1 cellular context compared by ENCODE assay signal in genomic region chr1:1228596-1229321, GRCh38.
TF ChIP-seq lines count a peak whose summit lies in the region.

No MANE protein-coding gene starts in this region.

TF ChIP-seq in H1, 55 proteins besides CTCF, POLR2A, EP300 and RAD21:
- 0 out of 2 replicates have a peak, but pooled peaks have one; percentile 72 for TF ChIP-seq FOSL1 (IDR thresholded peaks at IDR 0.05; ENCODE audit: insufficient read depth, low read depth, low read length)
- no peak for TF ChIP-seq CREB1 (IDR thresholded peaks at IDR 0.05)
- peak; percentile 98 for TF ChIP-seq EGR1 (IDR thresholded peaks at IDR 0.05; ENCODE audit: borderline replicate concordance, low read depth, low read length)
